8 cellular contexts compared by ENCODE assay signal in genomic region chr10:115093776-115094361, GRCh38. TPM values are rescaled to one million over a fixed set of nuclear protein-coding genes. Genes with fewer than 3 reads are reported as not detected.
DNase-seq lines count a peak whose midpoint lies in the region; ATAC-seq, FAIRE-seq and TF ChIP-seq lines count a peak whose summit lies in the region.

No MANE protein-coding gene starts in this region.

- no peak for FAIRE-seq in astrocyte (lab: Jason Lieb, UNC)

- H3K27ac ChIP-seq in astrocyte (ENCODE audit: low read depth, low read length) (no peak overlapping the region), thoracic aorta (peak overlapping the region; percentile 77 to 84)

- H3K4me1 ChIP-seq in astrocyte (ENCODE audit: insufficient read depth, low read length) = peaks cover 7% of the 10 kb centered on the region
- peaks cover 0 to 19% of the 10 kb centered on the region in 2 donors for H3K4me1 ChIP-seq in thoracic aorta (ENCODE audit: control insufficient read depth in 1 of 2, low read depth in 2 of 2)

- H3K36me3 Mint-ChIP-seq in astrocyte (ENCODE audit: low read depth, unreplicated experiment) = no peaks in the 10 kb centered on the region

- H3K9me3 ChIP-seq in astrocyte (ENCODE audit: insufficient read depth, low read depth, low read length) (no peaks in the 10 kb centered on the region), thoracic aorta (no peaks in the 10 kb centered on the region)

- no peak overlapping the region for H3K27ac Mint-ChIP-seq in astrocyte (ENCODE audit: unreplicated experiment)

- peak overlapping the region; percentile 75 for H3K9ac ChIP-seq in astrocyte (ENCODE audit: low read length)

- peaks cover 15% of the 10 kb centered on the region for H3K4me1 Mint-ChIP-seq in astrocyte (ENCODE audit: low read depth, unreplicated experiment)

- no peaks in the 10 kb centered on the region for H3K27me3 Mint-ChIP-seq in astrocyte (ENCODE audit: low read depth, unreplicated experiment)

- H3K4me2 ChIP-seq in astrocyte (ENCODE audit: low read length) = peak overlapping the region; percentile 95

- H3K27me3 ChIP-seq in astrocyte (ENCODE audit: insufficient read depth, low read length) = peaks cover 15% of the 10 kb centered on the region
- H3K27me3 ChIP-seq in kidney epithelial cell (ENCODE audit: control insufficient read depth, insufficient read depth, low read length) = no peaks in the 10 kb centered on the region
- H3K27me3 ChIP-seq in thoracic aorta (replicated peaks; ENCODE audit: insufficient read depth) = no peaks in the 10 kb centered on the region

- no peaks in the 10 kb centered on the region for H3K9me3 Mint-ChIP-seq in astrocyte (ENCODE audit: unreplicated experiment)

- peak overlapping the region; percentile 61 for H3K4me3 ChIP-seq in Jurkat, Clone E6-1 (ENCODE audit: low read length)
- peak overlapping the region; percentile 65 for H3K4me3 ChIP-seq in astrocyte (ENCODE audit: insufficient read depth, low read depth, low read length)
- H3K4me3 ChIP-seq in kidney epithelial cell (ENCODE audit: low read depth, low read length) = peak overlapping the region; percentile 72
- peak overlapping the region; percentile 82 for H3K4me3 ChIP-seq in thoracic aorta

- DNase-seq in NCI-H1105 treated with DMSO at 0.1 percent for 48 hours (lab: John Stamatoyannopoulos, UW) = peak; percentile 21
- no peak for DNase-seq in NCI-H1105 (lab: John Stamatoyannopoulos, UW)
- DNase-seq in Jurkat, Clone E6-1 (ENCODE audit: low read depth, low spot score) = no peak
- no peak for DNase-seq in astrocyte (ENCODE audit: low read depth)
- no peak for DNase-seq in kidney epithelial cell (ENCODE audit: low read depth)
- DNase-seq in thoracic aorta (ENCODE audit: low spot score) = no peak
- DNase-seq in globus pallidus (ENCODE audit: low spot score) = no peak

- ATAC-seq in GM21737 (IDR thresholded peaks at IDR 0.05; ENCODE audit: unreplicated experiment) = peak; percentile 36
- no peak for ATAC-seq in thoracic aorta (ENCODE audit: insufficient number of reproducible peaks, low FRiP score, low read depth)

- peak overlapping the region; percentile 86 for H3K4me3 Mint-ChIP-seq in astrocyte (ENCODE audit: unreplicated experiment)

- no peaks in the 10 kb centered on the region for H4K20me1 ChIP-seq in astrocyte (ENCODE audit: insufficient read depth, low read length)

- H3K36me3 ChIP-seq in astrocyte (ENCODE audit: insufficient read depth, low read length) (no peaks in the 10 kb centered on the region), kidney epithelial cell (ENCODE audit: control insufficient read depth, insufficient read depth, low read length) (no peaks in the 10 kb centered on the region), thoracic aorta (no peaks in the 10 kb centered on the region)

- H3K79me2 ChIP-seq in astrocyte (ENCODE audit: insufficient read depth, low read length) = no peaks in the 10 kb centered on the region

- H2AFZ ChIP-seq in astrocyte (ENCODE audit: low read depth, low read length) = peak overlapping the region; percentile 87

- TF ChIP-seq CTCF in astrocyte (IDR thresholded peaks at IDR 0.05; ENCODE audit: insufficient read depth, low read depth, low read length) (no peak), kidney epithelial cell (IDR thresholded peaks at IDR 0.05; ENCODE audit: insufficient read depth, low read length, poor library complexity, severe bottlenecking) (peak; percentile 31), thoracic aorta (IDR thresholded peaks at IDR 0.05) (no peak)

RNA-seq across cellular contexts. Expression of gene ATRNL1, which starts 0.7 kb away (rescaled TPM):
- 11.1 TPM for polyA plus RNA-seq in Jurkat, Clone E6-1 (2012; ENCODE audit: insufficient read depth, insufficient read length)
- 15.8 and 17.5 TPM in 2 replicates for total RNA-seq in astrocyte
- 5.1 and 11.4 TPM in 2 replicates for total RNA-seq in kidney epithelial cell
- total RNA-seq in thoracic aorta = 10 to 100 TPM; 24.6 to 57.4 TPM
